ENCODE assay signal across 9 cellular contexts in the genomic region with DNA sequence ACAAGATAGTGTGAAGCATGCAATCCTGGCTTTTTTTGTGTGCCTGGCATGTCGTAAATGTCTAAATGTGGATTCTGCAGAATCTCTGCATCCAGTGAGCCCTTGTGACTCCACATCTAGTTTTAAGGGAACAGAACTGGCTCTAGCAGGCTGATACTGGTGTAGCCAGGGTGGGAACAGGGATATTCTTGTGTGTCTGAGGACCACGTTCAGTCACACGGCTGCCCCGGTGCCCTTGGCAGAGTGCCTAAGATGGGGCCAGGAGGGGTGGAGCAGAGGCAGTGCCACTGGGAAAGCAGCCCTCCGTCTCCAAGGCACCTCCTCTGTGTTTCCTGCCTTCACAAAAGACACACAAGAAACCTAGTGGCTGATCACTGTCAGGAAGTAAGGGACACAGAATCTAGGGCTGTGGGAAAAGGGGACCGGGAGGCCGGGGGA.
DNase-seq lines count a peak whose midpoint lies in the region; TF ChIP-seq lines count a peak whose summit lies in the region.
"Had no signal": no experiment of that assay in that cellular context is flagged by ENCODE, and none has a peak within 500 bp of the region (broad histone marks: within the 10 kb centered on the region; RNA-seq: fewer than 3 reads in every experiment).

No MANE protein-coding gene starts in this region.

- no peaks in the 10 kb centered on the region for H3K9me3 ChIP-seq in stomach

- DNase-seq in HT-29 (ENCODE audit: low spot score) (peak; percentile 86), amniotic epithelial cell (ENCODE audit: low read depth) (peak; percentile 2), iPS-NIHi11 (ENCODE audit: low spot score) (peak; percentile 22), stomach (peak; percentile 35), KG1 (lab: John Stamatoyannopoulos, UW) (no peak), NAMALWA (ENCODE audit: low spot score) (no peak), NCI-H187 treated with DMSO at 0.1 percent for 48 hours (lab: John Stamatoyannopoulos, UW) (no peak)
- no peak for DNase-seq in central memory CD4-positive, alpha-beta T cell
- DNase-seq: activated T-cell treated with anti-CD3 and anti-CD28 coated beads, Interleukin-2, amount 50 U/mL, for 1 hour had no signal

- TF ChIP-seq POLR2A in stomach (IDR thresholded peaks at IDR 0.05) = no peak

- no peaks in the 10 kb centered on the region for H3K36me3 ChIP-seq in stomach

- TF ChIP-seq EP300 in stomach (IDR thresholded peaks at IDR 0.05) = no peak

- intact Hi-C loops in stomach (cut with DNase I; ENCODE audit: low total_unique reads) = no loop called here

- peak overlapping the region in 2 of 5 donors; percentile 19 to 30 for H3K27ac ChIP-seq in stomach

- TF ChIP-seq CTCF in stomach (IDR thresholded peaks at IDR 0.05) = no peak

- WGBS in stomach, 5 donors = 11 to 32% (median 16%) methylated on average over 4 to 7 of the region's 7 CpGs

- H3K4me1 ChIP-seq in stomach = peaks cover 0 to 29% (median 16%) of the 10 kb centered on the region in 4 donors

- H3K4me3 ChIP-seq in stomach = no peak overlapping the region

- no peaks in the 10 kb centered on the region for H3K27me3 ChIP-seq in stomach

Comparison
In these comparisons a context has a peak if more than half of its experiments do, and no peak if none do; other contexts are left out.
1. DNase-seq: peak in HT-29 (single experiment), amniotic epithelial cell (single experiment), iPS-NIHi11 (single experiment) and stomach (single experiment); none in KG1 (single experiment), NAMALWA (single experiment), central memory CD4-positive, alpha-beta T cell (single experiment) and NCI-H187 treated with DMSO at 0.1 percent for 48 hours (single experiment).